8 cellular contexts compared by ENCODE assay signal in genomic region chr19:21604941-21605548, GRCh38.
A peak's percentile ranks its signal among the peaks of the same experiment; 100 is the strongest.
DNase-seq lines count a peak whose midpoint lies in the region; ATAC-seq and TF ChIP-seq lines count a peak whose summit lies in the region.

No MANE protein-coding gene starts in this region.

- CTCF ChIA-PET in CD4-positive, alpha-beta T cell (lab: Charles Lee), result no interaction called here

- peaks cover 15% of the 10 kb centered on the region for H3F3A ChIP-seq in neural progenitor cell (ENCODE audit: low read depth)

- no peaks in the 10 kb centered on the region for H3K27me3 ChIP-seq in CD4-positive, alpha-beta T cell (ENCODE audit: control insufficient read depth, insufficient read depth, low read length)
- H3K27me3 ChIP-seq in OCI-LY3 (ENCODE audit: low read depth, low read length) (no peaks in the 10 kb centered on the region), neural progenitor cell (no peaks in the 10 kb centered on the region)

- H3K9me3 Mint-ChIP-seq in CD4-positive, alpha-beta T cell, result no peaks in the 10 kb centered on the region
- peaks cover 38% of the 10 kb centered on the region for H3K9me3 Mint-ChIP-seq in neural progenitor cell

- no peak for ATAC-seq in CD4-positive, alpha-beta T cell (ENCODE audit: poor library complexity)
- ATAC-seq in GM18870 (IDR thresholded peaks at IDR 0.05; ENCODE audit: unreplicated experiment) (no peak), HG03095 (IDR thresholded peaks at IDR 0.05; ENCODE audit: unreplicated experiment) (no peak)

- H3K9ac ChIP-seq in OCI-LY3 (ENCODE audit: low read length) (peak overlapping the region; percentile 57), neural progenitor cell (no peak overlapping the region)

- peaks cover 21% of the 10 kb centered on the region for H3K4me1 Mint-ChIP-seq in CD4-positive, alpha-beta T cell (ENCODE audit: low read depth)
- H3K4me1 Mint-ChIP-seq in neural progenitor cell, result peaks cover 27% of the 10 kb centered on the region

- peak overlapping the region; percentile 94 for H3K4me3 Mint-ChIP-seq in CD4-positive, alpha-beta T cell
- peak overlapping the region; percentile 70 for H3K4me3 Mint-ChIP-seq in neural progenitor cell

- peaks cover 7% of the 10 kb centered on the region; the same call in 1 of the 2 replicates for H3K4me1 ChIP-seq in OCI-LY3 (ENCODE audit: low read length)
- peaks cover 22% of the 10 kb centered on the region for H3K4me1 ChIP-seq in neural progenitor cell

- POLR2A ChIA-PET in CD4-positive, alpha-beta T cell (lab: Charles Lee), result interaction anchor here (0.9 to 3.0 kb wide), 11 partner anchors 14 to 1942 kb away, joined by 3 to 43 read pairs (median 5); partner anchors contain the start of genes ATP13A1, ZNF429, ZNF43 and ZNF430

- peaks cover 6% of the 10 kb centered on the region for H3K36me3 Mint-ChIP-seq in CD4-positive, alpha-beta T cell (ENCODE audit: low read depth)
- no peaks in the 10 kb centered on the region for H3K36me3 Mint-ChIP-seq in neural progenitor cell

- no peaks in the 10 kb centered on the region for H3K36me3 ChIP-seq in OCI-LY3 (replicated peaks; ENCODE audit: low read depth, low read length)
- H3K36me3 ChIP-seq in neural progenitor cell, result no peaks in the 10 kb centered on the region

- H3K27ac Mint-ChIP-seq in CD4-positive, alpha-beta T cell, result peak overlapping the region; percentile 91
- peak overlapping the region; percentile 90 for H3K27ac Mint-ChIP-seq in neural progenitor cell

- peak overlapping the region; percentile 75 for H3K4me3 ChIP-seq in OCI-LY3 (ENCODE audit: low read length)
- H3K4me3 ChIP-seq in epithelial cell of esophagus (ENCODE audit: low read length), result peak overlapping the region; percentile 40
- no peak overlapping the region for H3K4me3 ChIP-seq in neural progenitor cell

- H3K27me3 Mint-ChIP-seq in CD4-positive, alpha-beta T cell, result no peaks in the 10 kb centered on the region
- no peaks in the 10 kb centered on the region for H3K27me3 Mint-ChIP-seq in neural progenitor cell (ENCODE audit: insufficient read depth, low read depth)

- intact Hi-C loops in CD4-positive, alpha-beta T cell (cut with DNase I, micrococcal nuclease), result loop anchor here in 1 of 2 experiments (2.0 kb wide), 1 partner anchor 36 kb away; no protein-coding TSS in a partner anchor

- H3K9me3 ChIP-seq in CD4-positive, alpha-beta T cell (ENCODE audit: control insufficient read depth, low read length), result no peaks in the 10 kb centered on the region
- H3K9me3 ChIP-seq in OCI-LY3 (ENCODE audit: insufficient read depth, low read length) (no peaks in the 10 kb centered on the region), neural progenitor cell (ENCODE audit: low read depth) (no peaks in the 10 kb centered on the region)

- H4K20me1 ChIP-seq in OCI-LY3 (ENCODE audit: insufficient read depth, low read length) (no peaks in the 10 kb centered on the region), neural progenitor cell (ENCODE audit: low read depth) (no peaks in the 10 kb centered on the region)

- DNase-seq in CD4-positive, alpha-beta T cell, result no peak
- DNase-seq in epithelial cell of esophagus (ENCODE audit: low read depth) (peak; percentile 73), neural progenitor cell (ENCODE audit: low spot score) (no peak), islet precursor cell (no peak), AML-193 (lab: John Stamatoyannopoulos, UW) (no peak)

- H3K27ac ChIP-seq in CD4-positive, alpha-beta T cell (ENCODE audit: low read depth, low read length), result peak overlapping the region; percentile 54
- H3K27ac ChIP-seq in OCI-LY3 (ENCODE audit: low read length), result no peak overlapping the region
- no peak overlapping the region for H3K27ac ChIP-seq in neural progenitor cell

- H2AFZ ChIP-seq in OCI-LY3 (ENCODE audit: low read depth, low read length) (peak overlapping the region; percentile 97), neural progenitor cell (replicated peaks) (no peak overlapping the region)

- TF ChIP-seq CTCF in CD4-positive, alpha-beta T cell (IDR thresholded peaks at IDR 0.05), result no peak
- TF ChIP-seq CTCF in OCI-LY3 (IDR thresholded peaks at IDR 0.05; ENCODE audit: low read depth, low read length) (no peak), epithelial cell of esophagus (IDR thresholded peaks at IDR 0.05; ENCODE audit: insufficient read depth, low read depth, low read length, missing control alignments) (no peak), neural progenitor cell (IDR thresholded peaks at IDR 0.05) (no peak)

- H3K79me2 ChIP-seq in OCI-LY3 (ENCODE audit: low read length), result no peaks in the 10 kb centered on the region
- no peaks in the 10 kb centered on the region for H3K79me2 ChIP-seq in neural progenitor cell (ENCODE audit: low read depth)

- H3K4me2 ChIP-seq in OCI-LY3 (ENCODE audit: low read length) (peak overlapping the region; percentile 80), neural progenitor cell (peak overlapping the region; percentile 21)
